25 cellular contexts compared by ENCODE assay signal in genomic region chr10:43864622-43865021, GRCh38.
DNase-seq lines count a peak whose midpoint lies in the region; ATAC-seq, FAIRE-seq and TF ChIP-seq lines count a peak whose summit lies in the region.
"Had no signal": no experiment of that assay in that cellular context is flagged by ENCODE, and none has a peak within 500 bp of the region (broad histone marks: within the 10 kb centered on the region; RNA-seq: fewer than 3 reads in every experiment).

No MANE protein-coding gene starts in this region.

- DNase-seq in A549 (ENCODE audit: low read depth in 1 of 2, low spot score in 1 of 2) (no peak), ascending aorta (ENCODE audit: low spot score in 2 of 2) (no peak), left ventricle myocardium superior (no peak), sigmoid colon (no peak), kidney (no peak), MM.1S (no peak)
- no peak for DNase-seq in CD8-positive, alpha-beta T cell
- DNase-seq: ACHN; activated gamma-delta T cell treated with Interleukin-2 at 50 U/mL for 16 hours; activated T-cell treated with anti-CD3 and anti-CD28 coated beads for 4 hours; central memory CD4-positive, alpha-beta T cell; dorsolateral prefrontal cortex; hypothalamus; NCI-H1436; NCI-H2171 treated with DMSO at 0.1 percent for 48 hours; NCI-H526; stimulated activated CD4-positive, alpha-beta T cell treated with anti-CD3 and anti-CD28 coated beads, Interleukin-15, amount 100 ng/mL, for 24 hours; uterus had no signal

- H3K9me3 Mint-ChIP-seq in CD8-positive, alpha-beta T cell: no peaks in the 10 kb centered on the region
- H3K9me3 Mint-ChIP-seq: T-helper 2 cell treated with Interferon-gamma antibody and Interleukin-4, amounts not matched to agents 5 μg/mL and 100 μg/mL, for 36 hours had no signal

- no peaks in the 10 kb centered on the region for H3K9me2 ChIP-seq in MM.1S (replicated peaks; ENCODE audit: insufficient read depth, low read length)

- H3K27ac ChIP-seq in A549 (peak overlapping the region; percentile 50 to 66; a peak in 4 of 6 replicates), ascending aorta (peak overlapping the region; percentile 77 to 89), sigmoid colon (peak overlapping the region in 3 of 4 donors; percentile 61 to 69 (median 62)), kidney (ENCODE audit: low read depth in 2 of 2, low read length in 2 of 2) (no peak overlapping the region), MM.1S (ENCODE audit: low read length) (no peak overlapping the region)
- H3K27ac ChIP-seq in CD8-positive, alpha-beta T cell (ENCODE audit: low read depth, low read length): no peak overlapping the region
- H3K27ac ChIP-seq: BLaER1 treated with 17β-estradiol and CSF1 and Interleukin-3, amounts not matched to agents 10 nM and 100 nM; SK-N-MC had no signal

- H3K9me3 ChIP-seq in A549 (no peaks in the 10 kb centered on the region), ascending aorta (no peaks in the 10 kb centered on the region), sigmoid colon (no peaks in the 10 kb centered on the region), kidney (ENCODE audit: control insufficient read depth in 1 of 2, low read length in 2 of 2) (no peaks in the 10 kb centered on the region), MM.1S (replicated peaks; ENCODE audit: insufficient read depth, low read length) (no peaks in the 10 kb centered on the region)
- H3K9me3 ChIP-seq in CD8-positive, alpha-beta T cell (ENCODE audit: low read length): no peaks in the 10 kb centered on the region
- H3K9me3 ChIP-seq: BLaER1 treated with 17β-estradiol and CSF1 and Interleukin-3, amounts not matched to agents 10 nM and 100 nM; uterus had no signal

- H4K20me1 ChIP-seq in MM.1S (ENCODE audit: insufficient read depth, low read length): no peaks in the 10 kb centered on the region
- H4K20me1 ChIP-seq: BLaER1 treated with 17β-estradiol and CSF1 and Interleukin-3, amounts not matched to agents 10 nM and 100 nM had no signal

- H3K27me3 Mint-ChIP-seq in CD8-positive, alpha-beta T cell (ENCODE audit: low read depth): no peaks in the 10 kb centered on the region

- CTCF ChIA-PET in A549 (lab: Yijun Ruan, JAX): interaction anchor here (1.6 kb wide), 1 partner anchor 21 kb away, joined by 3 read pairs; no protein-coding TSS in a partner anchor
- CTCF ChIA-PET in CD8-positive, alpha-beta T cell (lab: Charles Lee): interaction anchor here (1.4 kb wide), 1 partner anchor 14 kb away, joined by 3 read pairs; no protein-coding TSS in a partner anchor

- H3K4me3 ChIP-seq in A549 (no peak overlapping the region), ascending aorta (no peak overlapping the region), sigmoid colon (no peak overlapping the region), kidney (ENCODE audit: low read length in 2 of 2) (no peak overlapping the region), MM.1S (ENCODE audit: low read length) (no peak overlapping the region)
- no peak overlapping the region for H3K4me3 ChIP-seq in CD8-positive, alpha-beta T cell (ENCODE audit: low read depth, low read length)
- H3K4me3 ChIP-seq: BLaER1 treated with 17β-estradiol and CSF1 and Interleukin-3, amounts not matched to agents 10 nM and 100 nM; dorsolateral prefrontal cortex; K562; SK-N-MC; uterus had no signal

- POLR2A ChIA-PET in A549 (lab: Yijun Ruan, JAX): no interaction called here
- POLR2A ChIA-PET in CD8-positive, alpha-beta T cell (lab: Charles Lee): no interaction called here

- no peak for TF ChIP-seq EP300 in A549 (IDR thresholded peaks at IDR 0.05)
- no peak for TF ChIP-seq EP300 in sigmoid colon (IDR thresholded peaks at IDR 0.05)

- intact Hi-C loops in ascending aorta (cut with DNase I) (loop anchor here (5.0 to 10.0 kb wide), 2 partner anchors 100 to 172 kb away; no protein-coding TSS in a partner anchor), left ventricle myocardium superior (cut with micrococcal nuclease) (no loop called here), sigmoid colon (cut with DNase I) (no loop called here), kidney (cut with DNase I) (no loop called here)
- intact Hi-C loops in CD8-positive, alpha-beta T cell (cut with DNase I, micrococcal nuclease): no loop called here

- H3K27me3 ChIP-seq in ascending aorta (no peaks in the 10 kb centered on the region), sigmoid colon (no peaks in the 10 kb centered on the region), MM.1S (replicated peaks; ENCODE audit: insufficient read depth, low read length) (no peaks in the 10 kb centered on the region)
- no peaks in the 10 kb centered on the region for H3K27me3 ChIP-seq in CD8-positive, alpha-beta T cell (ENCODE audit: insufficient read depth, low read length)
- H3K27me3 ChIP-seq: BLaER1 treated with 17β-estradiol and CSF1 and Interleukin-3, amounts not matched to agents 10 nM and 100 nM; dorsolateral prefrontal cortex; uterus had no signal

- no peak for TF ChIP-seq RAD21 in A549 (conservative IDR thresholded peaks at IDR 0.05 in 1 of 2, IDR thresholded peaks at IDR 0.05 in 1 of 2)

- TF ChIP-seq CTCF in A549 (IDR thresholded peaks at IDR 0.05) (no peak), ascending aorta (IDR thresholded peaks at IDR 0.05) (no peak), sigmoid colon (IDR thresholded peaks at IDR 0.05) (no peak), kidney (IDR thresholded peaks at IDR 0.05; ENCODE audit: borderline replicate concordance, extremely low read depth, insufficient read depth) (no peak), MM.1S (IDR thresholded peaks at IDR 0.05; ENCODE audit: low read length) (no peak)
- no peak for TF ChIP-seq CTCF in CD8-positive, alpha-beta T cell (IDR thresholded peaks at IDR 0.05)

- H3K27ac Mint-ChIP-seq in CD8-positive, alpha-beta T cell: no peak overlapping the region
- H3K27ac Mint-ChIP-seq: T-helper 2 cell treated with Interferon-gamma antibody and Interleukin-4, amounts not matched to agents 5 μg/mL and 100 μg/mL, for 36 hours had no signal

- FAIRE-seq in A549 (lab: Jason Lieb, UNC): no peak
- no peak for FAIRE-seq in kidney (lab: Jason Lieb, UNC)
- FAIRE-seq: D721Med, H1, K562 had no signal

- H3K79me2 ChIP-seq in MM.1S (ENCODE audit: low read length): no peaks in the 10 kb centered on the region

- H3K4me1 Mint-ChIP-seq in CD8-positive, alpha-beta T cell (ENCODE audit: low read depth): peaks cover 3% of the 10 kb centered on the region

- no peak for ATAC-seq in A549
- peak; percentile 3 for ATAC-seq in left ventricle myocardium superior
- no peak for ATAC-seq in HG03439 (IDR thresholded peaks at IDR 0.05; ENCODE audit: unreplicated experiment)
- no peak for ATAC-seq in CD8-positive, alpha-beta T cell
- ATAC-seq: K562 had no signal

- TF ChIP-seq POLR2A in A549 (IDR thresholded peaks at IDR 0.05; ENCODE audit: low read length) (no peak), sigmoid colon (IDR thresholded peaks at IDR 0.05) (no peak)

- WGBS in A549 (ENCODE audit: missing lambda C conversion rate): 46% methylated on average over 7 of the region's 7 CpGs
- WGBS in sigmoid colon, 2 donors: 94 to 98% methylated on average over 7 of the region's 7 CpGs

- no peak overlapping the region for H3K4me3 Mint-ChIP-seq in CD8-positive, alpha-beta T cell
- H3K4me3 Mint-ChIP-seq: T-helper 2 cell treated with Interferon-gamma antibody and Interleukin-4, amounts not matched to agents 5 μg/mL and 100 μg/mL, for 36 hours had no signal

- H3K36me3 ChIP-seq in ascending aorta: no peaks in the 10 kb centered on the region
- H3K36me3 ChIP-seq in sigmoid colon: no peaks in the 10 kb centered on the region
- no peaks in the 10 kb centered on the region for H3K36me3 ChIP-seq in kidney (ENCODE audit: control insufficient read depth in 1 of 2, insufficient read depth in 2 of 2, low read length in 2 of 2)
- H3K36me3 ChIP-seq in MM.1S (replicated peaks; ENCODE audit: insufficient read depth, low read length): no peaks in the 10 kb centered on the region
- no peaks in the 10 kb centered on the region for H3K36me3 ChIP-seq in CD8-positive, alpha-beta T cell (ENCODE audit: insufficient read depth, low read length)
- H3K36me3 ChIP-seq: BLaER1 treated with 17β-estradiol and CSF1 and Interleukin-3, amounts not matched to agents 10 nM and 100 nM; uterus had no signal

- no peaks in the 10 kb centered on the region for H3K36me3 Mint-ChIP-seq in CD8-positive, alpha-beta T cell

- no peak overlapping the region for H3K9ac ChIP-seq in kidney (ENCODE audit: low read length in 2 of 2)
- H3K9ac ChIP-seq in MM.1S (ENCODE audit: low read length): no peak overlapping the region
- H3K9ac ChIP-seq: BLaER1 treated with 17β-estradiol and CSF1 and Interleukin-3, amounts not matched to agents 10 nM and 100 nM had no signal

- H3K4me2 ChIP-seq in A549 (peak overlapping the region; percentile 38; the same call in 1 of the 3 replicates), MM.1S (ENCODE audit: low read depth, low read length) (no peak overlapping the region)
- H3K4me2 ChIP-seq: BLaER1 treated with 17β-estradiol and CSF1 and Interleukin-3, amounts not matched to agents 10 nM and 100 nM had no signal

- H3F3A ChIP-seq in MM.1S (ENCODE audit: insufficient read depth, low read length): no peaks in the 10 kb centered on the region

- no peak overlapping the region for H2AFZ ChIP-seq in MM.1S (ENCODE audit: low read length)

- H3K4me1 ChIP-seq in A549 (peaks cover 25% of the 10 kb centered on the region), ascending aorta (peaks cover 0 to 25% of the 10 kb centered on the region in 2 donors), sigmoid colon (peaks cover 0 to 48% (median 21%) of the 10 kb centered on the region in 4 donors), kidney (ENCODE audit: control insufficient read depth in 1 of 2, insufficient read depth in 1 of 2, low read depth in 1 of 2, low read length in 2 of 2) (peaks cover 11 to 17% of the 10 kb centered on the region in 2 donors), MM.1S (ENCODE audit: low read length) (no peaks in the 10 kb centered on the region)
- H3K4me1 ChIP-seq in CD8-positive, alpha-beta T cell (ENCODE audit: insufficient read depth, low read length): no peaks in the 10 kb centered on the region

TF ChIP-seq in A549, 52 proteins besides CTCF, POLR2A, EP300 and RAD21:
- TF ChIP-seq TFCP2L1 (CRISPR knock-in tag; IDR thresholded peaks at IDR 0.05) (no peak), RFX5 (IDR thresholded peaks at IDR 0.05) (no peak), HOXB5 (CRISPR knock-in tag; IDR thresholded peaks at IDR 0.05) (no peak), ATOH8 (CRISPR knock-in tag; IDR thresholded peaks at IDR 0.05; ENCODE audit: low read depth) (no peak), SMC3 (IDR thresholded peaks at IDR 0.05) (no peak), HEYL (CRISPR knock-in tag; IDR thresholded peaks at IDR 0.05) (no peak)

Comparison
In these comparisons a context has a peak if more than half of its experiments do, and no peak if none do; other contexts are left out.
1. H3K27ac ChIP-seq: peak in A549 (2 of 2), ascending aorta (2 of 2) and sigmoid colon (3 of 4); none in kidney (0 of 2), MM.1S (single experiment) and CD8-positive, alpha-beta T cell (single experiment).